ENCODE assay signal across 34 cellular contexts in the genomic region with DNA sequence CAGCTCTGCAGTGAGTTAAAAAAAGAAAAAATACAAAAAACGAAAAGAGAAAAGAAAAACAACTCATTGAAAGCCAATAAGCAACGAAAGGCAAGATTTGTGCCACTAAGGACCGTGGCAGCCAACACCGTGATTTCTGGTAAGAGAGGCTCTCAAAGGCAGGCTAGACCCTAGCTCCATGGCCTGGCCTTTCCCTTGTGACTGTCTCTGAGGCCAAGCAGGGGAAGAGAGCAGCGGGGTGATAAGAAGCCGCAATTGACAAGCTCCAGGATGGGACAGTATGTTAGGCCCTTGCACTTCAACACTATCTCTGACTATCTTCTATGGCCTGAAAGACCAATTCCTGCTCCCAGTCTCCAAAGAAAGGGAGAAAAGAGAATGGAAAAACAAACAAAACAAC. TPM values are rescaled to one million over a fixed set of nuclear protein-coding genes. Genes with fewer than 3 reads are reported as not detected.
"Had no signal": no experiment of that assay in that cellular context is flagged by ENCODE, and none has a peak within 500 bp of the region (broad histone marks: within the 10 kb centered on the region; RNA-seq: fewer than 3 reads in every experiment).

No MANE protein-coding gene starts in this region.

- DNase-seq: activated CD4-positive, alpha-beta memory T cell treated with anti-CD3 and anti-CD28 coated beads, Interleukin-2, amount 10 ng/mL, durations not matched to agents 7 days and 5 days; activated CD4-positive, alpha-beta T cell treated with anti-CD3 and anti-CD28 coated beads for 1 hour; activated CD4-positive, alpha-beta T cell treated with anti-CD3 and anti-CD28 coated beads for 48 hours; activated CD4-positive, CD25-positive, alpha-beta regulatory T cell; activated CD8-positive, alpha-beta memory T cell treated with anti-CD3 and anti-CD28 coated beads for 24 hours; activated CD8-positive, alpha-beta memory T cell treated with anti-CD3 and anti-CD28 coated beads, Interleukin-2, amount 10 ng/mL, durations not matched to agents 7 days and 5 days; activated CD8-positive, alpha-beta memory T cell treated with anti-CD3 and anti-CD28 coated beads, Interleukin-2, amount 50 U/mL, for 48 hours; activated effector memory CD4-positive, alpha-beta T cell treated with Interleukin-2 at 50 U/mL for 16 hours; activated naive CD4-positive, alpha-beta T cell treated with anti-CD3 and anti-CD28 coated beads, Interleukin-2, amount 10 ng/mL, durations not matched to agents 7 days and 5 days; activated naive CD8-positive, alpha-beta T cell treated with anti-CD3 and anti-CD28 coated beads, Interleukin-2, amount 50 U/mL, for 24 hours; activated T-cell treated with anti-CD3 and anti-CD28 coated beads, Interleukin-2, amount 50 U/mL, for 48 hours; anterior cingulate cortex; Karpas-422; KBM-7; NCI-H1105; NCI-H1417 treated with DMSO at 0.1 percent for 48 hours; NCI-H187 treated with DMSO at 0.1 percent for 48 hours; NCI-H2171 treated with DMSO at 0.1 percent for 48 hours; NCI-H2227 treated with DMSO at 0.1 percent for 48 hours; NCI-H446; NCI-H510A treated with DMSO at 0.1 percent for 48 hours; NCI-H526 treated with DMSO at 0.1 percent for 48 hours; NCI-H82; PC-3; Peyer's patch; RPMI8226; SJCRH30; T1000; WERI-Rb-1 had no signal

- H3K27ac Mint-ChIP-seq: activated CD4-positive, alpha-beta memory T cell treated with anti-CD3 and anti-CD28 coated beads, Interleukin-2, amount 10 ng/mL, durations not matched to agents 7 days and 5 days; activated CD8-positive, alpha-beta memory T cell treated with anti-CD3 and anti-CD28 coated beads, Interleukin-2, amount 10 ng/mL, durations not matched to agents 7 days and 5 days; activated naive CD4-positive, alpha-beta T cell treated with anti-CD3 and anti-CD28 coated beads, Interleukin-2, amount 10 ng/mL, durations not matched to agents 7 days and 5 days; activated naive CD8-positive, alpha-beta T cell; activated naive CD8-positive, alpha-beta T cell treated with anti-CD3 and anti-CD28 coated beads, Interleukin-2, amount 50 U/mL, for 24 hours; brain had no signal

- H3K36me3 ChIP-seq: Peyer's patch, SJCRH30, WERI-Rb-1 had no signal

- H3K9me3 Mint-ChIP-seq: activated CD4-positive, alpha-beta memory T cell treated with anti-CD3 and anti-CD28 coated beads, Interleukin-2, amount 10 ng/mL, durations not matched to agents 7 days and 5 days; activated naive CD4-positive, alpha-beta T cell treated with anti-CD3 and anti-CD28 coated beads, Interleukin-2, amount 10 ng/mL, durations not matched to agents 7 days and 5 days; activated naive CD8-positive, alpha-beta T cell treated with anti-CD3 and anti-CD28 coated beads, Interleukin-2, amount 50 U/mL, for 24 hours had no signal

- H3K9me3 ChIP-seq: Peyer's patch, SJCRH30 had no signal

- H3K36me3 Mint-ChIP-seq: activated CD8-positive, alpha-beta memory T cell treated with anti-CD3 and anti-CD28 coated beads, Interleukin-2, amount 10 ng/mL, durations not matched to agents 7 days and 5 days; activated naive CD4-positive, alpha-beta T cell treated with anti-CD3 and anti-CD28 coated beads, Interleukin-2, amount 10 ng/mL, durations not matched to agents 7 days and 5 days; activated naive CD8-positive, alpha-beta T cell; brain had no signal

- H3K27me3 ChIP-seq: Peyer's patch, SJCRH30 had no signal

- H3K4me1 ChIP-seq: Peyer's patch, SJCRH30 had no signal

- FAIRE-seq: TTC549 had no signal

- H3K27me3 Mint-ChIP-seq: activated naive CD8-positive, alpha-beta T cell; brain had no signal

- ATAC-seq: activated CD8-positive, alpha-beta memory T cell treated with anti-CD3 and anti-CD28 coated beads, Interleukin-2, amount 10 ng/mL, durations not matched to agents 7 days and 5 days; activated naive CD8-positive, alpha-beta T cell treated with anti-CD3 and anti-CD28 coated beads, Interleukin-2, amount 50 U/mL, for 24 hours; PC-3 had no signal

- H3K4me3 Mint-ChIP-seq: activated CD4-positive, alpha-beta memory T cell treated with anti-CD3 and anti-CD28 coated beads, Interleukin-2, amount 10 ng/mL, durations not matched to agents 7 days and 5 days; activated CD8-positive, alpha-beta memory T cell treated with anti-CD3 and anti-CD28 coated beads, Interleukin-2, amount 10 ng/mL, durations not matched to agents 7 days and 5 days; activated naive CD4-positive, alpha-beta T cell treated with anti-CD3 and anti-CD28 coated beads, Interleukin-2, amount 10 ng/mL, durations not matched to agents 7 days and 5 days; activated naive CD8-positive, alpha-beta T cell; activated naive CD8-positive, alpha-beta T cell treated with anti-CD3 and anti-CD28 coated beads, Interleukin-2, amount 50 U/mL, for 24 hours; brain had no signal

- H3K4me3 ChIP-seq: Peyer's patch, SJCRH30, SK-N-MC had no signal

- H3K27ac ChIP-seq: Peyer's patch, SJCRH30, WERI-Rb-1 had no signal

- H3K4me1 Mint-ChIP-seq: activated CD4-positive, alpha-beta memory T cell treated with anti-CD3 and anti-CD28 coated beads, Interleukin-2, amount 10 ng/mL, durations not matched to agents 7 days and 5 days had no signal

RNA-seq across cellular contexts. Expression of gene APOD, which starts 12.4 kb away (rescaled TPM):
- total RNA-seq: activated CD4-positive, alpha-beta memory T cell treated with anti-CD3 and anti-CD28 coated beads, Interleukin-2, amount 10 ng/mL, durations not matched to agents 7 days and 5 days; PC-3; T-helper 2 cell treated with Interferon-gamma antibody and Interleukin-4, amounts not matched to agents 100 ng/mL and 5 ng/mL, for 36 hours had no signal
